Comparison of ENCODE assay signal across 1 cellular context in the genomic region with DNA sequence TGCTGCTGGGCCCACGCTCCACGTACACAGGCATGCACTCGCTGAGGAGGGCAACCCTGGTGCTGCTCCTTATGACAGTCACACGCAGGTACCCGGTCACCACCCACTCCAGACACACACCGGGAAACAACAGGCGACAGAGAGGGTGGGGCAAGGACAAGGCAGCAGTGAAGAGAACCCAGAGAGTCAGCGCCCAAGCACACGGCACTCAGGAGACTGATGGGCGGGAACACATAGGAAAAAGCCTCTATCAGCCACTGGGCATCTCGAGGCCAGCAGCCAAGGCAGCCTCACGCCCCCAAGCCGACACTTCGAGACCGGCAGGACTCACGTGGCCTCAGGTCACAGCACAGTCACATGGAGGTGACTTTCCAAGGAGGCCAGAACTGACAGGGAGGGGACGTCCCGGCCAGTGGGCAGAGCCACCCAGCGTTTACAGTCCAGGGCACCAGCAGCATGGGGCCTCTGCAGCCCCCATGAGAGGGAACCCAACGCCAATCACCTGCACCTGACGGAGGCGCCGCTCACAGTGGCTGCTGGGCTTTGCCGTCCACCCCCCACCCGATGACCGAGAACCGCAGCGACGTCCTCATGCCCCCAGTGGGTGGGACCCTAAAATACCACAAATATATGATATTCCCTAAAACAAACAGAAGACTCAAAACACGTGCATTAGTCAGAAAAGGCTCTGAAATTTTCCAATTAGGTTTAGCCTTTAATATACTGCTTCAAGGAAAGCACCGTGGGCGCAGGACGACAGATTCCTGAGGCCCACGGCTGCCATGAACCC.
TF ChIP-seq lines count a peak whose summit lies in the region.

No MANE protein-coding gene starts in this region.

TF ChIP-seq in K562, 482 proteins besides CTCF, POLR2A, EP300 and RAD21 (continued from another document):
- TF ChIP-seq, protein P1, sequence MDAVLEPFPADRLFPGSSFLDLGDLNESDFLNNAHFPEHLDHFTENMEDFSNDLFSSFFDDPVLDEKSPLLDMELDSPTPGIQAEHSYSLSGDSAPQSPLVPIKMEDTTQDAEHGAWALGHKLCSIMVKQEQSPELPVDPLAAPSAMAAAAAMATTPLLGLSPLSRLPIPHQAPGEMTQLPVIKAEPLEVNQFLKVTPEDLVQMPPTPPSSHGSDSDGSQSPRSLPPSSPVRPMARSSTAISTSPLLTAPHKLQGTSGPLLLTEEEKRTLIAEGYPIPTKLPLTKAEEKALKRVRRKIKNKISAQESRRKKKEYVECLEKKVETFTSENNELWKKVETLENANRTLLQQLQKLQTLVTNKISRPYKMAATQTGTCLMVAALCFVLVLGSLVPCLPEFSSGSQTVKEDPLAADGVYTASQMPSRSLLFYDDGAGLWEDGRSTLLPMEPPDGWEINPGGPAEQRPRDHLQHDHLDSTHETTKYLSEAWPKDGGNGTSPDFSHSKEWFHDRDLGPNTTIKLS (IDR thresholded peaks at IDR 0.05; ENCODE audit: borderline replicate concordance, low read depth): no peak
- no peak for TF ChIP-seq FOXA3 (CRISPR knock-in tag; conservative IDR thresholded peaks at IDR 0.05 in 1 of 2, IDR thresholded peaks at IDR 0.05 in 1 of 2)
- no peak for TF ChIP-seq ZNF133 (CRISPR knock-in tag; IDR thresholded peaks at IDR 0.05)
- TF ChIP-seq STAT5A (IDR thresholded peaks at IDR 0.05; ENCODE audit: borderline replicate concordance, low read length): no peak
- TF ChIP-seq, protein P2, sequence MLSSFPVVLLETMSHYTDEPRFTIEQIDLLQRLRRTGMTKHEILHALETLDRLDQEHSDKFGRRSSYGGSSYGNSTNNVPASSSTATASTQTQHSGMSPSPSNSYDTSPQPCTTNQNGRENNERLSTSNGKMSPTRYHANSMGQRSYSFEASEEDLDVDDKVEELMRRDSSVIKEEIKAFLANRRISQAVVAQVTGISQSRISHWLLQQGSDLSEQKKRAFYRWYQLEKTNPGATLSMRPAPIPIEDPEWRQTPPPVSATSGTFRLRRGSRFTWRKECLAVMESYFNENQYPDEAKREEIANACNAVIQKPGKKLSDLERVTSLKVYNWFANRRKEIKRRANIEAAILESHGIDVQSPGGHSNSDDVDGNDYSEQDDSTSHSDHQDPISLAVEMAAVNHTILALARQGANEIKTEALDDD (IDR thresholded peaks at IDR 0.05): no peak
- TF ChIP-seq ZBTB17 (CRISPR knock-in tag; IDR thresholded peaks at IDR 0.05): peak; percentile 54; the same call in 1 of the 2 replicates
- TF ChIP-seq ESRRB (CRISPR knock-in tag; IDR thresholded peaks at IDR 0.05; ENCODE audit: borderline replicate concordance): no peak
- peak in 1 of 2 experiments; percentile 53; a peak in 2 of 4 replicates for TF ChIP-seq MAZ (CRISPR knock-in tag; conservative IDR thresholded peaks at IDR 0.05 in 1 of 2, IDR thresholded peaks at IDR 0.05 in 1 of 2)
- no peak for TF ChIP-seq CBFA2T3 (IDR thresholded peaks at IDR 0.05)
- TF ChIP-seq, protein P3, sequence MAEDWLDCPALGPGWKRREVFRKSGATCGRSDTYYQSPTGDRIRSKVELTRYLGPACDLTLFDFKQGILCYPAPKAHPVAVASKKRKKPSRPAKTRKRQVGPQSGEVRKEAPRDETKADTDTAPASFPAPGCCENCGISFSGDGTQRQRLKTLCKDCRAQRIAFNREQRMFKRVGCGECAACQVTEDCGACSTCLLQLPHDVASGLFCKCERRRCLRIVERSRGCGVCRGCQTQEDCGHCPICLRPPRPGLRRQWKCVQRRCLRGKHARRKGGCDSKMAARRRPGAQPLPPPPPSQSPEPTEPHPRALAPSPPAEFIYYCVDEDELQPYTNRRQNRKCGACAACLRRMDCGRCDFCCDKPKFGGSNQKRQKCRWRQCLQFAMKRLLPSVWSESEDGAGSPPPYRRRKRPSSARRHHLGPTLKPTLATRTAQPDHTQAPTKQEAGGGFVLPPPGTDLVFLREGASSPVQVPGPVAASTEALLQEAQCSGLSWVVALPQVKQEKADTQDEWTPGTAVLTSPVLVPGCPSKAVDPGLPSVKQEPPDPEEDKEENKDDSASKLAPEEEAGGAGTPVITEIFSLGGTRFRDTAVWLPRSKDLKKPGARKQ (CRISPR knock-in tag; IDR thresholded peaks at IDR 0.05): no peak
- TF ChIP-seq TBL1XR1 (IDR thresholded peaks at IDR 0.05; ENCODE audit: low read length in 2 of 2): 0 out of 4 replicates have a peak, but pooled peaks of 1 of the 2 experiments have one; percentile 35
- no peak for TF ChIP-seq CREBBP (IDR thresholded peaks at IDR 0.05; ENCODE audit: low read depth, low read length)
- TF ChIP-seq, protein P4, sequence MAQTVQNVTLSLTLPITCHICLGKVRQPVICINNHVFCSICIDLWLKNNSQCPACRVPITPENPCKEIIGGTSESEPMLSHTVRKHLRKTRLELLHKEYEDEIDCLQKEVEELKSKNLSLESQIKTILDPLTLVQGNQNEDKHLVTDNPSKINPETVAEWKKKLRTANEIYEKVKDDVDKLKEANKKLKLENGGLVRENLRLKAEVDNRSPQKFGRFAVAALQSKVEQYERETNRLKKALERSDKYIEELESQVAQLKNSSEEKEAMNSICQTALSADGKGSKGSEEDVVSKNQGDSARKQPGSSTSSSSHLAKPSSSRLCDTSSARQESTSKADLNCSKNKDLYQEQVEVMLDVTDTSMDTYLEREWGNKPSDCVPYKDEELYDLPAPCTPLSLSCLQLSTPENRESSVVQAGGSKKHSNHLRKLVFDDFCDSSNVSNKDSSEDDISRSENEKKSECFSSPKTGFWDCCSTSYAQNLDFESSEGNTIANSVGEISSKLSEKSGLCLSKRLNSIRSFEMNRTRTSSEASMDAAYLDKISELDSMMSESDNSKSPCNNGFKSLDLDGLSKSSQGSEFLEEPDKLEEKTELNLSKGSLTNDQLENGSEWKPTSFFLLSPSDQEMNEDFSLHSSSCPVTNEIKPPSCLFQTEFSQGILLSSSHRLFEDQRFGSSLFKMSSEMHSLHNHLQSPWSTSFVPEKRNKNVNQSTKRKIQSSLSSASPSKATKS (CRISPR knock-in tag; IDR thresholded peaks at IDR 0.05): no peak
- TF ChIP-seq CEBPB (tag; IDR thresholded peaks at IDR 0.05): no peak
TF ChIP-seq in K562: peak in this region for 39.
